28 cellular contexts compared by ENCODE assay signal in the genomic region with DNA sequence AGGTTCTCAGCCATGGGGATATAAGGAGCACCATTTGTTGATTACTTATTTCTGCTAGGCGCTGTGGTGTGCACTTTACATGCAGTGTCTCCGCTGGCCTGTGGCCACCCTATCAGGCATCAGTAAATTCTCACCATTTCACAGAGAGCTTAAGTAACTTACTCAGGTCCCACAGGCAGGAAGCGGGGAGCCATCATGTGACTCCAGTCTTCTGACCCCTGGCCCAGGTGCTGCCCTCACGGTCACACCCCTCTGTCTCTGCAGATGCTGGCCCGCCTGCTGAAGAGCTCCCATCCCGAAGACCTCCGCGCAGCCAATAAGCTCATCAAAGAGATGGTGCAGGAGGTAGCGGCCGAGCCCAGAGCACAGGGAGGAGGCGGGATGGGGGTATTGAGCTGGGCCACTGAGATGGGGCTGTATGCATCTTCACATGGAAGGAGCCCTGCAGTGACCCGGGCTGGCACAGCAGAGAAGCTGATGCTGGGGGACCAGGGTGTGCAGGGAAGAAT. TPM values are rescaled to one million over a fixed set of nuclear protein-coding genes. Genes with fewer than 3 reads are reported as not detected.
"Had no signal": no experiment of that assay in that cellular context is flagged by ENCODE, and none has a peak within 500 bp of the region (broad histone marks: within the 10 kb centered on the region; RNA-seq: fewer than 3 reads in every experiment).

No MANE protein-coding gene starts in this region.

- ATAC-seq: activated CD8-positive, alpha-beta memory T cell treated with anti-CD3 and anti-CD28 coated beads, Interleukin-2, amount 10 ng/mL, durations not matched to agents 7 days and 5 days; activated naive CD4-positive, alpha-beta T cell treated with anti-CD3 and anti-CD28 coated beads, Interleukin-2, amount 50 U/mL, for 72 hours; activated naive CD8-positive, alpha-beta T cell treated with anti-CD3 and anti-CD28 coated beads, Interleukin-2, amount 50 U/mL, for 24 hours; body of pancreas; PC-3; T-cell had no signal

- H3K4me2 ChIP-seq: KMS-11 had no signal

- H3K27ac ChIP-seq: ascending aorta, body of pancreas, KMS-11, SK-N-MC had no signal

- H3K4me3 Mint-ChIP-seq: activated B cell treated with CpG ODN at 0.5 μM for 24 hours; activated CD4-positive, alpha-beta T cell treated with anti-CD3 and anti-CD28 coated beads, Interleukin-2, amount 10 ng/mL, durations not matched to agents 24 days and 14 days; activated CD8-positive, alpha-beta memory T cell treated with anti-CD3 and anti-CD28 coated beads, Interleukin-2, amount 10 ng/mL, durations not matched to agents 7 days and 5 days; activated naive CD8-positive, alpha-beta T cell treated with anti-CD3 and anti-CD28 coated beads, Interleukin-2, amount 50 U/mL, for 24 hours; activated T-cell treated with anti-CD3 and anti-CD28 coated beads, Interleukin-2, amount 50 U/mL, for 24 hours; activated T-helper 1 cell treated with anti-CD3 and anti-CD28 coated beads, Interleukin-12 subunit alpha, Interleukin-12 subunit beta, Interleukin-2, Interleukin-4 antibody, amounts not matched to agents 30 ng/mL and 10 ng/mL and 1 ng/mL, durations not matched to agents 14 hours and 24 hours and 36 hours; T-cell had no signal

- H3K9me3 ChIP-seq: ascending aorta, body of pancreas had no signal

- H3K4me1 ChIP-seq: body of pancreas had no signal

- H3K9ac ChIP-seq: KMS-11 had no signal

- H3K9me3 Mint-ChIP-seq: activated B cell treated with CpG ODN at 0.5 μM for 24 hours; activated CD4-positive, alpha-beta T cell treated with anti-CD3 and anti-CD28 coated beads, Interleukin-2, amount 10 ng/mL, durations not matched to agents 24 days and 14 days; activated naive CD4-positive, alpha-beta T cell treated with anti-CD3 and anti-CD28 coated beads, Interleukin-2, amount 50 U/mL, for 72 hours; activated naive CD8-positive, alpha-beta T cell treated with anti-CD3 and anti-CD28 coated beads, Interleukin-2, amount 50 U/mL, for 24 hours; activated T-cell treated with anti-CD3 and anti-CD28 coated beads, Interleukin-2, amount 50 U/mL, for 24 hours; activated T-helper 1 cell treated with anti-CD3 and anti-CD28 coated beads, Interleukin-12 subunit alpha, Interleukin-12 subunit beta, Interleukin-2, Interleukin-4 antibody, amounts not matched to agents 30 ng/mL and 10 ng/mL and 1 ng/mL, durations not matched to agents 14 hours and 24 hours and 36 hours; T-cell had no signal

- H3K27me3 Mint-ChIP-seq: activated B cell treated with CpG ODN at 0.5 μM for 24 hours; activated CD4-positive, alpha-beta T cell treated with anti-CD3 and anti-CD28 coated beads, Interleukin-2, amount 10 ng/mL, durations not matched to agents 24 days and 14 days; activated CD8-positive, alpha-beta memory T cell treated with anti-CD3 and anti-CD28 coated beads, Interleukin-2, amount 10 ng/mL, durations not matched to agents 7 days and 5 days; activated naive CD8-positive, alpha-beta T cell treated with anti-CD3 and anti-CD28 coated beads, Interleukin-2, amount 50 U/mL, for 24 hours; activated T-cell treated with anti-CD3 and anti-CD28 coated beads, Interleukin-2, amount 50 U/mL, for 24 hours; T-cell had no signal

- H3K27ac Mint-ChIP-seq: activated CD4-positive, alpha-beta T cell treated with anti-CD3 and anti-CD28 coated beads, Interleukin-2, amount 10 ng/mL, durations not matched to agents 24 days and 14 days; activated CD8-positive, alpha-beta memory T cell treated with anti-CD3 and anti-CD28 coated beads, Interleukin-2, amount 10 ng/mL, durations not matched to agents 7 days and 5 days; activated naive CD8-positive, alpha-beta T cell treated with anti-CD3 and anti-CD28 coated beads, Interleukin-2, amount 50 U/mL, for 24 hours; activated T-cell treated with anti-CD3 and anti-CD28 coated beads, Interleukin-2, amount 50 U/mL, for 24 hours; activated T-helper 1 cell treated with anti-CD3 and anti-CD28 coated beads, Interleukin-12 subunit alpha, Interleukin-12 subunit beta, Interleukin-2, Interleukin-4 antibody, amounts not matched to agents 30 ng/mL and 10 ng/mL and 1 ng/mL, durations not matched to agents 14 hours and 24 hours and 36 hours had no signal

- H3K27me3 ChIP-seq: ascending aorta, body of pancreas had no signal

- H3K4me3 ChIP-seq: ascending aorta, body of pancreas, SK-N-MC had no signal

- DNase-seq: activated B cell treated with CpG ODN at 0.5 μM for 24 hours; activated CD4-positive, alpha-beta T cell treated with anti-CD3 and anti-CD28 coated beads for 1 hour; activated CD4-positive, alpha-beta T cell treated with anti-CD3 and anti-CD28 coated beads, Interleukin-2, amount 10 ng/mL, durations not matched to agents 24 days and 14 days; activated CD4-positive, alpha-beta T cell treated with anti-CD3 and anti-CD28 coated beads, Interleukin-2, amount 50 U/mL, for 48 hours; activated CD8-positive, alpha-beta memory T cell treated with anti-CD3 and anti-CD28 coated beads, Interleukin-2, amount 10 ng/mL, durations not matched to agents 7 days and 5 days; activated effector memory CD4-positive, alpha-beta T cell treated with Interleukin-2 at 50 U/mL for 16 hours; activated naive CD4-positive, alpha-beta T cell; activated naive CD8-positive, alpha-beta T cell treated with anti-CD3 and anti-CD28 coated beads, Interleukin-2, amount 50 U/mL, for 24 hours; activated T-cell treated with anti-CD3 and anti-CD28 coated beads, Interleukin-2, amount 50 U/mL, for 24 hours; amniotic stem cell; body of pancreas; central memory CD4-positive, alpha-beta T cell; NCI-H1092; NCI-H1417 treated with DMSO at 0.1 percent for 48 hours; NCI-H1694; NCI-H2029 treated with DMSO at 0.1 percent for 48 hours; NCI-H510A treated with DMSO at 0.1 percent for 48 hours; PC-3; T-cell; T-helper 2 cell; T1000 had no signal

RNA-seq across cellular contexts. Expression of gene LGALS2, which starts 41.5 kb away (rescaled TPM):
- total RNA-seq: activated B cell treated with CpG ODN at 0.5 μM for 24 hours; activated CD4-positive, alpha-beta T cell treated with anti-CD3 and anti-CD28 coated beads, Interleukin-2, amount 10 ng/mL, durations not matched to agents 24 days and 14 days; activated CD8-positive, alpha-beta memory T cell treated with anti-CD3 and anti-CD28 coated beads, Interleukin-2, amount 10 ng/mL, durations not matched to agents 7 days and 5 days; activated naive CD4-positive, alpha-beta T cell treated with anti-CD3 and anti-CD28 coated beads, Interleukin-2, amount 50 U/mL, for 72 hours; activated T-helper 1 cell treated with anti-CD3 and anti-CD28 coated beads, Interleukin-12 subunit alpha, Interleukin-12 subunit beta, Interleukin-2, Interleukin-4 antibody, amounts not matched to agents 30 ng/mL and 10 ng/mL and 1 ng/mL, durations not matched to agents 14 hours and 24 hours and 36 hours; ascending aorta; bronchial epithelial cell; MCF 10A; PC-3 had no signal
